ENCODE assay signal across 18 cellular contexts in the genomic region with DNA sequence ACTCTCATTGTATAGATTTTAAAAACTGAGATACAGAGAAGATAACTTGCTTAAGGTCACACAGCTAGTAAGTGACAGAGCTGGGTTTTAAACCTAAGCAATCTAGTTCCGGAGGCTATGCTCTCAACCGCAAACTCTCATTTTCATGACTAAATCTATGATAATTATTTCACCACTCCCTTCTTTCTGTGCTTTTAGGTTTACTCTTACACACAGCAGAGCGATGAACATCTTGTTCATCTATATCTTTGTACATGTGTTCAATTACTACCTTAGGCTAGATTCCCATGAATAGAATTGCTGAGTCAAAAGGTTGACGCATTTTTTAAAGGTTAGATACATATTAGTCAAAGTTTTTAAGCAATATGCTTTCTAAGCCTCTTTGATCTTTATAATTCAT.
"Had no signal": no experiment of that assay in that cellular context is flagged by ENCODE, and none has a peak within 500 bp of the region (broad histone marks: within the 10 kb centered on the region; RNA-seq: fewer than 3 reads in every experiment).

No MANE protein-coding gene starts in this region.

- FAIRE-seq: endothelial cell of umbilical vein, islet of Langerhans, urothelium cell line had no signal

- ATAC-seq: activated naive CD4-positive, alpha-beta T cell treated with anti-CD3 and anti-CD28 coated beads, Interleukin-2, amount 50 U/mL, for 72 hours; left colon had no signal

- DNase-seq: activated CD4-positive, CD25-positive, alpha-beta regulatory T cell treated with anti-CD3 and anti-CD28 coated beads, Interleukin-2, amount 50 U/mL, for 72 hours; activated CD8-positive, alpha-beta memory T cell treated with anti-CD3 and anti-CD28 coated beads for 24 hours; activated gamma-delta T cell treated with Interleukin-2 at 50 U/mL for 16 hours; amniotic stem cell; dermis blood vessel endothelial cell; effector memory CD4-positive, alpha-beta T cell; foreskin fibroblast; glutamatergic neuron; hippocampal formation; left colon; midbrain; posterior cingulate gyrus; retina; stimulated activated naive CD4-positive, alpha-beta T cell had no signal
